8 cellular contexts compared by ENCODE assay signal in the genomic region with DNA sequence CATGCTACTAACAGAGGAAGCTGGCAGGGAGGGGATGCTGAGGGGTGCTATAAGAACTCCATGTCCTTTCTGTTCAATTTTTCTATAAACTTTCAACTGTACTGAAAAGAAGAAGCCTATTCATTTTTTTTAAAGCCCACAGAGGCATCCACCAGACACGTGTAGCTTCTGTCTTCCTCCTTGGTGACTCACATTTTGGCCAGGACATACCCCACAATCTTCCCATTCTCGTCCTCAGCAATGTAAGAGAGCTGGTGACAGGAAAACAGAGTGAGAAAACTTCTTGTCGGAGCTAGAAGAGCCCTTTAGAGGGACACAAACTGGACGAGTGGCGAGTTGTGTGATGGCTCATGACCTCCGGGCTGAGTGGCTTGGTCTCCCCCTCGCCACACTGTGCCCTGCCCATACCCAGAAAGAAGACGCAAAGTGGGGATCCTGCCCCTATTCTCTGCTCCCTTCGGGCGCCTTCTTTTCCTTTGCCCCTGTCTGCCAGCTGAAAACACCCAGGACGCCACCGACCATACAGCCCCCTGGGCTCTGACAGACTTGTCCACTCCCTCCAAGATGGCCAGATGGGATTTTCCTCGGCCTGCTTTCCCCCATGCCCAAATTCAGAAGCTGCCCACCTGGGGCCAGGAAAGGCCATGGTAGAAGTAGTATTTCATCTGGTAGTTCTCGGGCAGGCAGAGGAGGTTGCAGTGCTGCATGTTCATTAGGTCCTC. TPM values are rescaled to one million over a fixed set of nuclear protein-coding genes. Genes with fewer than 3 reads are reported as not detected.
DNase-seq lines count a peak whose midpoint lies in the region; ATAC-seq and TF ChIP-seq lines count a peak whose summit lies in the region.

No MANE protein-coding gene starts in this region.

- H3K27ac ChIP-seq in tibial nerve, result peak overlapping the region in 1 of 4 donors; percentile 71

- no peak for TF ChIP-seq POLR2A in tibial nerve (IDR thresholded peaks at IDR 0.05)

- WGBS in tibial nerve, 2 donors, result 14 to 52% methylated on average over 12 to 13 of the region's 14 CpGs

- intact Hi-C loops in activated naive CD4-positive, alpha-beta T cell treated with anti-CD3 and anti-CD28 coated beads for 36 hours (cut with micrococcal nuclease), result no loop called here
- intact Hi-C loops in activated T-helper 2 cell treated with anti-CD3 and anti-CD28 coated beads, Interferon-gamma antibody, Interleukin-2, Interleukin-4, amounts not matched to agents 10 μg/mL and 5 μg/mL and 100 μg/mL, durations not matched to agents 14 hours and 24 hours and 36 hours (cut with micrococcal nuclease), result no loop called here

- ATAC-seq in GM18861 (IDR thresholded peaks at IDR 0.05; ENCODE audit: unreplicated experiment) (no peak), GM18907 (IDR thresholded peaks at IDR 0.05; ENCODE audit: unreplicated experiment) (no peak)

- H3K9me3 ChIP-seq in tibial nerve, result no peaks in the 10 kb centered on the region

- no peaks in the 10 kb centered on the region for H3K27me3 Mint-ChIP-seq in activated naive CD4-positive, alpha-beta T cell treated with anti-CD3 and anti-CD28 coated beads for 36 hours (ENCODE audit: low read depth)
- H3K27me3 Mint-ChIP-seq in activated T-helper 2 cell treated with anti-CD3 and anti-CD28 coated beads, Interferon-gamma antibody, Interleukin-2, Interleukin-4, amounts not matched to agents 10 μg/mL and 5 μg/mL and 100 μg/mL, durations not matched to agents 14 hours and 24 hours and 36 hours (ENCODE audit: low read depth), result no peaks in the 10 kb centered on the region

- TF ChIP-seq EP300 in tibial nerve (IDR thresholded peaks at IDR 0.05), result no peak

- H3K4me3 Mint-ChIP-seq in activated naive CD4-positive, alpha-beta T cell treated with anti-CD3 and anti-CD28 coated beads for 36 hours, result peak overlapping the region; percentile 80
- peak overlapping the region; percentile 84 for H3K4me3 Mint-ChIP-seq in activated T-helper 2 cell treated with anti-CD3 and anti-CD28 coated beads, Interferon-gamma antibody, Interleukin-2, Interleukin-4, amounts not matched to agents 10 μg/mL and 5 μg/mL and 100 μg/mL, durations not matched to agents 14 hours and 24 hours and 36 hours (ENCODE audit: low read depth)

- H3K9me3 Mint-ChIP-seq in activated naive CD4-positive, alpha-beta T cell treated with anti-CD3 and anti-CD28 coated beads for 36 hours, result no peaks in the 10 kb centered on the region
- H3K9me3 Mint-ChIP-seq in activated T-helper 2 cell treated with anti-CD3 and anti-CD28 coated beads, Interferon-gamma antibody, Interleukin-2, Interleukin-4, amounts not matched to agents 10 μg/mL and 5 μg/mL and 100 μg/mL, durations not matched to agents 14 hours and 24 hours and 36 hours, result no peaks in the 10 kb centered on the region

- H3K4me3 ChIP-seq in tibial nerve, result peak overlapping the region; percentile 47 to 77 (median 57)

- peaks cover 10% of the 10 kb centered on the region for H3K36me3 Mint-ChIP-seq in activated naive CD4-positive, alpha-beta T cell treated with anti-CD3 and anti-CD28 coated beads for 36 hours (ENCODE audit: low read depth)
- H3K36me3 Mint-ChIP-seq in activated T-helper 2 cell treated with anti-CD3 and anti-CD28 coated beads, Interferon-gamma antibody, Interleukin-2, Interleukin-4, amounts not matched to agents 10 μg/mL and 5 μg/mL and 100 μg/mL, durations not matched to agents 14 hours and 24 hours and 36 hours (ENCODE audit: low read depth), result peaks cover 32% of the 10 kb centered on the region

- peak overlapping the region; percentile 69 for H3K27ac Mint-ChIP-seq in activated naive CD4-positive, alpha-beta T cell treated with anti-CD3 and anti-CD28 coated beads for 36 hours
- peak overlapping the region; percentile 17 for H3K27ac Mint-ChIP-seq in activated T-helper 2 cell treated with anti-CD3 and anti-CD28 coated beads, Interferon-gamma antibody, Interleukin-2, Interleukin-4, amounts not matched to agents 10 μg/mL and 5 μg/mL and 100 μg/mL, durations not matched to agents 14 hours and 24 hours and 36 hours

- H3K27me3 ChIP-seq in tibial nerve, result no peaks in the 10 kb centered on the region

- no peak for TF ChIP-seq CTCF in tibial nerve (IDR thresholded peaks at IDR 0.05)

- H3K36me3 ChIP-seq in tibial nerve, result peaks cover 0 to 28% (median 0%) of the 10 kb centered on the region in 3 donors

- no peak for DNase-seq in activated naive CD4-positive, alpha-beta T cell treated with anti-CD3 and anti-CD28 coated beads for 36 hours
- DNase-seq in activated naive CD4-positive, alpha-beta T cell treated with anti-CD3 and anti-CD28 coated beads, Interleukin-2, amount 50 U/mL, for 16 hours, result no peak
- DNase-seq in activated T-helper 2 cell treated with anti-CD3 and anti-CD28 coated beads, Interferon-gamma antibody, Interleukin-2, Interleukin-4, amounts not matched to agents 10 μg/mL and 5 μg/mL and 100 μg/mL, durations not matched to agents 14 hours and 24 hours and 36 hours (ENCODE audit: low spot score), result no peak
- peak; percentile 44 for DNase-seq in kidney tubule cell (ENCODE audit: low spot score)
- DNase-seq in tibial nerve (ENCODE audit: low spot score in 2 of 2), result no peak
- DNase-seq in stimulated activated CD4-positive, alpha-beta T cell treated with anti-CD3 and anti-CD28 coated beads, Interleukin-4, amount 100 ng/mL, for 4 hours, result no peak

- CTCF ChIA-PET in activated naive CD4-positive, alpha-beta T cell treated with anti-CD3 and anti-CD28 coated beads for 36 hours (lab: Charles Lee), result interaction anchor here (1.1 to 1.9 kb wide), 3 partner anchors 9 to 13 kb away, joined by 3 to 5 read pairs (median 5); no protein-coding TSS in a partner anchor

- peaks cover 40% of the 10 kb centered on the region for H3K4me1 Mint-ChIP-seq in activated naive CD4-positive, alpha-beta T cell treated with anti-CD3 and anti-CD28 coated beads for 36 hours (ENCODE audit: low read depth)
- peaks cover 8% of the 10 kb centered on the region for H3K4me1 Mint-ChIP-seq in activated T-helper 2 cell treated with anti-CD3 and anti-CD28 coated beads, Interferon-gamma antibody, Interleukin-2, Interleukin-4, amounts not matched to agents 10 μg/mL and 5 μg/mL and 100 μg/mL, durations not matched to agents 14 hours and 24 hours and 36 hours (ENCODE audit: low read depth)

- H3K4me1 ChIP-seq in tibial nerve, result peaks cover 0 to 28% (median 2%) of the 10 kb centered on the region in 4 donors

RNA-seq across cellular contexts. Expression of a gene that starts 0.9 kb away (rescaled TPM):
- total RNA-seq in activated naive CD4-positive, alpha-beta T cell treated with anti-CD3 and anti-CD28 coated beads for 36 hours, result 100 to 1,000 TPM; 120 to 121 TPM
- 127 and 128 TPM in 2 replicates for total RNA-seq in activated T-helper 2 cell treated with anti-CD3 and anti-CD28 coated beads, Interferon-gamma antibody, Interleukin-2, Interleukin-4, amounts not matched to agents 10 μg/mL and 5 μg/mL and 100 μg/mL, durations not matched to agents 14 hours and 24 hours and 36 hours
- 100 to 1,000 TPM in 1 of 4 donors, 10 to 100 TPM in 3; 48.0 to 152 (median 73.8) TPM for total RNA-seq in tibial nerve

RNA-seq across cellular contexts. Expression of a gene that starts 7.8 kb away (rescaled TPM):
- total RNA-seq in activated naive CD4-positive, alpha-beta T cell treated with anti-CD3 and anti-CD28 coated beads for 36 hours, result 100 to 1,000 TPM; 154 to 161 TPM
- 128 and 135 TPM in 2 replicates for total RNA-seq in activated T-helper 2 cell treated with anti-CD3 and anti-CD28 coated beads, Interferon-gamma antibody, Interleukin-2, Interleukin-4, amounts not matched to agents 10 μg/mL and 5 μg/mL and 100 μg/mL, durations not matched to agents 14 hours and 24 hours and 36 hours
- 10 to 100 TPM; 23.0 to 90.9 (median 32.7) TPM for total RNA-seq in tibial nerve

RNA-seq across cellular contexts. Expression of a gene that starts 10.5 kb away (rescaled TPM):
- total RNA-seq in activated naive CD4-positive, alpha-beta T cell treated with anti-CD3 and anti-CD28 coated beads for 36 hours, result 10 to 100 TPM; 11.3 to 13.1 TPM
- total RNA-seq in activated T-helper 2 cell treated with anti-CD3 and anti-CD28 coated beads, Interferon-gamma antibody, Interleukin-2, Interleukin-4, amounts not matched to agents 10 μg/mL and 5 μg/mL and 100 μg/mL, durations not matched to agents 14 hours and 24 hours and 36 hours, result 11.4 and 12.4 TPM in 2 replicates
- total RNA-seq in tibial nerve, result 10 to 100 TPM; 12.1 to 28.8 (median 17.8) TPM

RNA-seq across cellular contexts. Expression of a gene that starts 29.4 kb away (rescaled TPM):
- total RNA-seq in activated naive CD4-positive, alpha-beta T cell treated with anti-CD3 and anti-CD28 coated beads for 36 hours, result not detected
- total RNA-seq in activated T-helper 2 cell treated with anti-CD3 and anti-CD28 coated beads, Interferon-gamma antibody, Interleukin-2, Interleukin-4, amounts not matched to agents 10 μg/mL and 5 μg/mL and 100 μg/mL, durations not matched to agents 14 hours and 24 hours and 36 hours, result not detected in 2 replicates
- 1 to 10 TPM; 2.1 to 9.3 (median 5.7) TPM for total RNA-seq in tibial nerve

RNA-seq across cellular contexts. Expression of a gene that starts 37.7 kb away (rescaled TPM):
- total RNA-seq in activated naive CD4-positive, alpha-beta T cell treated with anti-CD3 and anti-CD28 coated beads for 36 hours, result 10 to 100 TPM; 85.0 to 86.1 TPM
- total RNA-seq in activated T-helper 2 cell treated with anti-CD3 and anti-CD28 coated beads, Interferon-gamma antibody, Interleukin-2, Interleukin-4, amounts not matched to agents 10 μg/mL and 5 μg/mL and 100 μg/mL, durations not matched to agents 14 hours and 24 hours and 36 hours, result 107 and 108 TPM in 2 replicates
- total RNA-seq in tibial nerve, result 10 to 100 TPM; 42.6 to 52.2 (median 48.9) TPM
